15 cellular contexts compared by ENCODE assay signal in the genomic region with DNA sequence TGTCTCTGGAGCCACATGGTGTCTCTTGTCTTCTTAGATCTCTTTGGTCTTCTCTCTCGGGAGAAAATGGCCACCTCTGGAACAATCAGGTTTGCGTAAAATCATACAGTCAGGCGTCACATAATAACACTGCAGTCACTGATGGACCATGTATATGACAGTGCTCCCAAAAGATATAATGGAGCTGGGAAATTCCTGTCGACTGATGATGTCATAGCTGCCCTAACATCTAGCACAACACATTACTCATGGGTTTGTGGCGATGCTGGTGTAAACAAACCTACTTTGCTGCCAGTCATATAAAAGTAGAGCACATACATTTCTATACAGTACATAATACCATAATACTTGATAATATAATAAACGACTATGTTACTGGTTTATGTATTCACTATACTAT. TPM values are rescaled to one million over a fixed set of nuclear protein-coding genes. Genes with fewer than 3 reads are reported as not detected.
DNase-seq lines count a peak whose midpoint lies in the region; ATAC-seq, FAIRE-seq and TF ChIP-seq lines count a peak whose summit lies in the region.
"Had no signal": no experiment of that assay in that cellular context is flagged by ENCODE, and none has a peak within 500 bp of the region (broad histone marks: within the 10 kb centered on the region; RNA-seq: fewer than 3 reads in every experiment).

No MANE protein-coding gene starts in this region.

- H3K4me2 ChIP-seq in A549: peak overlapping the region; percentile 7
- H3K4me2 ChIP-seq: PC-9 had no signal

- CTCF ChIA-PET in A549 (lab: Yijun Ruan, JAX): interaction anchor here (0.7 to 1.7 kb wide), 4 partner anchors 14 to 103 kb away, joined by 3 to 6 read pairs (median 4); no protein-coding TSS in a partner anchor

- H3K4me1 ChIP-seq in A549 (peaks cover 16% of the 10 kb centered on the region), small intestine (ENCODE audit: control insufficient read depth in 2 of 2, insufficient read depth in 1 of 2, low read depth in 1 of 2, low read length in 1 of 2) (no peaks in the 10 kb centered on the region)
- H3K4me1 ChIP-seq: uterus had no signal

- TF ChIP-seq POLR2A in A549 (IDR thresholded peaks at IDR 0.05; ENCODE audit: low read length): no peak

- no peaks in the 10 kb centered on the region for H3K9me3 ChIP-seq in A549
- no peaks in the 10 kb centered on the region for H3K9me3 ChIP-seq in small intestine (ENCODE audit: control insufficient read depth, low read depth)
- H3K9me3 ChIP-seq: esophagus muscularis mucosa, uterus had no signal

- DNase-seq in A549 (ENCODE audit: low read depth in 1 of 2, low spot score in 1 of 2): peak; percentile 31 to 61
- DNase-seq in HT1080 (ENCODE audit: low read depth): peak; percentile 46
- DNase-seq in amniotic epithelial cell (ENCODE audit: low read depth): peak; percentile 93
- DNase-seq in fibroblast of the aortic adventitia (ENCODE audit: low read depth): peak; percentile 45
- DNase-seq in small intestine: no peak
- no peak for DNase-seq in OCI-M1 (lab: John Stamatoyannopoulos, UW)
- DNase-seq in RPMI8226: no peak
- DNase-seq: activated CD4-positive, alpha-beta memory T cell treated with anti-CD3 and anti-CD28 coated beads, Interleukin-2, amount 10 ng/mL, durations not matched to agents 7 days and 5 days; activated naive CD4-positive, alpha-beta T cell; NCI-H446; PC-9; uterus had no signal

- POLR2A ChIA-PET in A549 (lab: Yijun Ruan, JAX): interaction anchor here (0.7 kb wide), 2 partner anchors 27 to 30 kb away, joined by 3 to 4 read pairs; a partner anchor contains a TSS

- H3K27ac ChIP-seq in A549 (peak overlapping the region in 1 of 2 experiments; percentile 46; a peak in 1 of 6 replicates), small intestine (ENCODE audit: low read depth in 1 of 2, low read length in 1 of 2) (no peak overlapping the region)
- H3K27ac ChIP-seq: esophagus muscularis mucosa, PC-9, uterus had no signal

- no peak for FAIRE-seq in A549 (lab: Jason Lieb, UNC)
- no peak for FAIRE-seq in small intestine (lab: Jason Lieb, UNC)
- FAIRE-seq: islet of Langerhans had no signal

- no peak for TF ChIP-seq RAD21 in A549 (conservative IDR thresholded peaks at IDR 0.05 in 1 of 2, IDR thresholded peaks at IDR 0.05 in 1 of 2)

- H3K4me3 ChIP-seq in A549: no peak overlapping the region
- no peak overlapping the region for H3K4me3 ChIP-seq in fibroblast of the aortic adventitia (ENCODE audit: low read depth, low read length)
- no peak overlapping the region for H3K4me3 ChIP-seq in small intestine (ENCODE audit: low read depth in 1 of 2, low read length in 2 of 2)
- H3K4me3 ChIP-seq: esophagus muscularis mucosa, PC-9, uterus had no signal

- TF ChIP-seq CTCF in A549 (IDR thresholded peaks at IDR 0.05) (no peak), fibroblast of the aortic adventitia (IDR thresholded peaks at IDR 0.05; ENCODE audit: insufficient read depth, low read length) (no peak)

- 34% methylated on average over 6 of the region's 6 CpGs for WGBS in A549 (ENCODE audit: missing lambda C conversion rate)
- 55 to 71% (median 70%) methylated on average over 6 of the region's 6 CpGs for WGBS in small intestine, 3 donors

- no peak for TF ChIP-seq EP300 in A549 (IDR thresholded peaks at IDR 0.05)

- peak; percentile 83 to 84; a peak in 5 of 6 replicates for ATAC-seq in A549
- no peak for ATAC-seq in GM21723 (IDR thresholded peaks at IDR 0.05; ENCODE audit: unreplicated experiment)

- no peaks in the 10 kb centered on the region for H3K27me3 ChIP-seq in small intestine (ENCODE audit: control insufficient read depth in 2 of 2, insufficient read depth in 2 of 2, low read length in 2 of 2)
- H3K27me3 ChIP-seq: esophagus muscularis mucosa, uterus had no signal

- H3K36me3 ChIP-seq in small intestine (ENCODE audit: control insufficient read depth in 2 of 2, insufficient read depth in 2 of 2, low read length in 2 of 2): no peaks in the 10 kb centered on the region
- H3K36me3 ChIP-seq: esophagus muscularis mucosa, uterus had no signal

TF ChIP-seq in A549, 52 proteins besides CTCF, POLR2A, EP300 and RAD21:
- TF ChIP-seq HOXB13 (CRISPR knock-in tag; IDR thresholded peaks at IDR 0.05; ENCODE audit: low read depth) (no peak), FOSL2 (IDR thresholded peaks at IDR 0.05) (no peak), FOSL2 (CRISPR knock-in tag; IDR thresholded peaks at IDR 0.05) (peak; percentile 57)

RNA-seq across cellular contexts. Expression of a gene that starts 30.1 kb away (rescaled TPM):
- polyA plus RNA-seq in A549 (2011; rRNA removed) (97.7 and 113 TPM in 2 replicates), A549 (2017; fragmentation: RNase III; extraction: RNeasy Plus Mini Kit Qiagen cat#74134 plus additional on column Dnase treatment) (71.9 to 76.7 TPM (median 75.3 TPM) in 3 replicates), small intestine (1 to 10 TPM; 4.2 to 9.2 (median 5.9) TPM)
- 65.8 and 66.3 TPM in 2 replicates for polyA plus RNA-seq in A549 (2012; cell fraction: cytosol; rRNA removed)
- polyA plus RNA-seq in A549 (2012; cell fraction: nucleus; rRNA removed): 39.6 and 43.3 TPM in 2 replicates
- 168 and 240 TPM in 2 replicates for polyA minus RNA-seq in A549 (2011; rRNA and poly(A)+ RNA removed)
- 48.4 and 57.3 TPM in 2 replicates for total RNA-seq in HT1080 (2014; rRNA removed; shearing (Covaris generic))
- 99.5 and 135 TPM in 2 replicates for polyA plus RNA-seq in HT1080 (2015; cell fraction: cytosol; rRNA removed)
- 113 and 114 TPM in 2 replicates for polyA plus RNA-seq in HT1080 (2015; cell fraction: nucleus; rRNA removed)
- total RNA-seq in fibroblast of the aortic adventitia (ENCODE audit: low replicate concordance): 85.9 and 100 TPM in 2 replicates

Comparison
In these comparisons a context has a peak if more than half of its experiments do, and no peak if none do; other contexts are left out.
1. DNase-seq: peak in A549 (2 of 2), HT1080 (single experiment), amniotic epithelial cell (single experiment) and fibroblast of the aortic adventitia (single experiment); none in small intestine (single experiment), OCI-M1 (single experiment) and RPMI8226 (single experiment).